Comparison of ENCODE assay signal across 16 cellular contexts in the genomic region with DNA sequence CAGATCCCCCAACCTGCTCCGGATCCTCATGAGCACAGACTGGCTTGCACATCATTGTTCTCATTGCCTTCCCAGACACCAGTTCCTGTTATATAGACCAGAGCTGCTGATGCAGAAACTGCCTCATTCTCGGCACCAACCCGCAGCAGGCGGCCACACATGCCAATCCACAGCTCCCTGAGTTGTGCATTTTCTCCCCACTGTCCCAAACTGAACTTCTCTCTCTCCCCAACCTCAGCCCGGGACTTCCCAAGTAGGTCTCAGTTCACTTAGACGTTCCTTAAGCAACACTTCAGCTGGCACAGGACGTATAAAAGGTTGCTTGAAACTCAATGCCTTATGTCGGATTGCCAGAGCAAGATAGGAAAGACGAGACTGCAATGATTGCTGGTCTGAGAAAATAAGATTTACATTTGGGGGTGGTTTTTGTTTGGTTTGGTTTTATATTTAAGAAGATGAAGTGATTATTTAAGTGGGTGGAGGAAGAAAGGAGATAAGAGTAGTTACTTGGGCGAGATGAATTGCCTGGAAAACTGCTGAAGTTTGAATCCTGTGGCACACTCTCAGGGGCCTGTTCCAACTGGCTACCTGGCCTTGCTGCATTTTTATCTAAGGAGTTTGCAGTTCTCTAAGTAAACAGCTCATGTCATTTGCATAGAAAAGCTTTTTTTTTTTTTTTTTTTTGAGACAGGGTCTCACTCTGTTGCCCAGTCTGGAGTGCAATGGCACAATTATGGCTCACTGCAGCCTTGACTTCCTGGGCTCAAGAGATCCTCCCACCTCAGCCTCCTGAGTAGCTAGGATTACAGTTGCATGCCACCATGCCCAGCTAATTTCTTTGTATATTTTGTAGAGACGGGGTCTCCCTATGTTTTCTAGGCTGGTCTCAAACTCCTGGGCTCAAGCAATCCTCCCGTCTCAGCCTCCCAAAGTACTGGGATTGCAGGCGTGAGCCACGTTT.
DNase-seq lines count a peak whose midpoint lies in the region; ATAC-seq, FAIRE-seq and TF ChIP-seq lines count a peak whose summit lies in the region.
"Had no signal": no experiment of that assay in that cellular context is flagged by ENCODE, and none has a peak within 500 bp of the region (broad histone marks: within the 10 kb centered on the region; RNA-seq: fewer than 3 reads in every experiment).

No MANE protein-coding gene starts in this region.

- peak overlapping the region in 2 of 6 donors; percentile 4 to 59 for H3K27ac Mint-ChIP-seq in immature natural killer cell

- H2AFZ ChIP-seq in K562 (ENCODE audit: low read depth, low read length): no peak overlapping the region

- no peaks in the 10 kb centered on the region for H3K36me3 Mint-ChIP-seq in immature natural killer cell

- peaks cover 0 to 8% (median 0%) of the 10 kb centered on the region in 3 donors for H3K27me3 Mint-ChIP-seq in immature natural killer cell (ENCODE audit: low read depth in 3 of 3)

- TF ChIP-seq POLR2A in K562 (conservative IDR thresholded peaks at IDR 0.05) (no peak), suprapubic skin (IDR thresholded peaks at IDR 0.05) (no peak), GM12892 (IDR thresholded peaks at IDR 0.05; ENCODE audit: low read depth, low read length) (no peak)

- H3K9me3 ChIP-seq in K562 (replicated peaks; ENCODE audit: control insufficient read depth, insufficient read depth, low read depth, low read length) (no peaks in the 10 kb centered on the region), suprapubic skin (no peaks in the 10 kb centered on the region)
- H3K9me3 ChIP-seq: Peyer's patch had no signal

- ATAC-seq in K562: no peak

- H3K36me3 ChIP-seq in K562 (ENCODE audit: control insufficient read depth, insufficient read depth, low read length) (no peaks in the 10 kb centered on the region), suprapubic skin (no peaks in the 10 kb centered on the region)
- H3K36me3 ChIP-seq: Peyer's patch had no signal

- TF ChIP-seq CTCF in LNCaP clone FGC (IDR thresholded peaks at IDR 0.05; ENCODE audit: control insufficient read depth, extremely low read depth, insufficient read depth) (no peak), K562 (IDR thresholded peaks at IDR 0.05 in 2 of 3, conservative IDR thresholded peaks at IDR 0.05 in 1 of 3; ENCODE audit: insufficient read depth in 2 of 3, low read depth in 1 of 3, low read length in 3 of 3) (no peak), suprapubic skin (IDR thresholded peaks at IDR 0.05) (no peak)

- peaks cover 28 to 33% of the 10 kb centered on the region in 2 experiments for H3K27me3 ChIP-seq in K562 (ENCODE audit: control insufficient read depth in 2 of 2, insufficient read depth in 2 of 2, low read length in 2 of 2)
- no peaks in the 10 kb centered on the region for H3K27me3 ChIP-seq in suprapubic skin
- H3K27me3 ChIP-seq: Peyer's patch had no signal

- H3K4me1 ChIP-seq in K562 (replicated peaks in 1 of 2; ENCODE audit: control insufficient read depth in 2 of 2, insufficient read depth in 2 of 2, low read length in 2 of 2) (no peaks in the 10 kb centered on the region), suprapubic skin (peaks cover 26% of the 10 kb centered on the region)
- H3K4me1 ChIP-seq: Peyer's patch had no signal

- in situ Hi-C loops in K562 (cut with MboI): no loop called here

- DNase-seq in LNCaP clone FGC (ENCODE audit: low read depth): peak; percentile 22
- DNase-seq in K562 (ENCODE audit: extremely low read depth in 1 of 4, low spot score in 3 of 4): no peak
- no peak for DNase-seq in immature natural killer cell
- no peak for DNase-seq in suprapubic skin (ENCODE audit: low spot score in 2 of 2)
- DNase-seq in NCI-H1930 (lab: John Stamatoyannopoulos, UW): no peak
- DNase-seq in GM12892 (ENCODE audit: insufficient read length): no peak
- no peak for DNase-seq in SIG-M5 (lab: John Stamatoyannopoulos, UW)
- DNase-seq: activated T-cell treated with anti-CD3 and anti-CD28 coated beads for 4 hours; central memory CD4-positive, alpha-beta T cell; COR-L47; KG1; NCI-H2081 treated with DMSO at 0.1 percent for 48 hours; Peyer's patch; stimulated activated CD4-positive, alpha-beta T cell treated with anti-CD3 and anti-CD28 coated beads, Interleukin-2, amount 100 ng/mL, for 24 hours; stimulated activated naive CD4-positive, alpha-beta T cell treated with Interleukin-2 at 50 U/mL for 16 hours had no signal

- peak overlapping the region in 4 of 5 donors; percentile 23 to 72 (median 54) for H3K4me3 Mint-ChIP-seq in immature natural killer cell

- no TSS peak for BruUV-seq in K562 (replicated peaks; lab: Mats Ljungman, UMichigan)

- POLR2A ChIA-PET in K562 (lab: Yijun Ruan, JAX): interaction anchor here (0.6 to 2.1 kb wide), 2 partner anchors 9 to 243 kb away, joined by 3 to 5 read pairs; no protein-coding TSS in a partner anchor

- no peak overlapping the region for H3K4me2 ChIP-seq in K562 (ENCODE audit: insufficient read depth, low read length)

- H3K4me1 Mint-ChIP-seq in immature natural killer cell: peaks cover 30 to 34% of the 10 kb centered on the region in 2 donors

- CTCF ChIA-PET in K562 (lab: Yijun Ruan, JAX; ENCODE audit: low intra/inter-chr PET ratio): no interaction called here

- H3K4me3 ChIP-seq in LNCaP clone FGC (ENCODE audit: low read depth, low read length) (no peak overlapping the region), K562 (no peak overlapping the region), suprapubic skin (no peak overlapping the region)
- H3K4me3 ChIP-seq: Peyer's patch had no signal

- H3K9ac ChIP-seq in K562 (ENCODE audit: insufficient read depth in 1 of 2, low read depth in 2 of 2, low read length in 2 of 2): no peak overlapping the region

- H3K27ac ChIP-seq in K562 (ENCODE audit: extremely low read depth, low read depth, low read length) (no peak overlapping the region), suprapubic skin (peak overlapping the region; percentile 49)

- no peak for TF ChIP-seq EP300 in K562 (IDR thresholded peaks at IDR 0.05; ENCODE audit: low read length)
- TF ChIP-seq EP300 in suprapubic skin (IDR thresholded peaks at IDR 0.05): no peak

- FAIRE-seq in K562 (lab: Jason Lieb, UNC) (peak; percentile 6), GM12892 (lab: Jason Lieb, UNC) (no peak)
- FAIRE-seq: TTC549 had no signal

- no peaks in the 10 kb centered on the region for H4K20me1 ChIP-seq in K562 (replicated peaks; ENCODE audit: control insufficient read depth, insufficient read depth, low read length)

- no peaks in the 10 kb centered on the region for H3K79me2 ChIP-seq in K562 (ENCODE audit: control insufficient read depth, insufficient read depth, low read length)

- H3K9me3 Mint-ChIP-seq in immature natural killer cell: no peaks in the 10 kb centered on the region

- H3K9me1 ChIP-seq in K562 (ENCODE audit: control insufficient read depth, insufficient read depth, low read length): no peaks in the 10 kb centered on the region

- intact Hi-C loops in K562 (cut with micrococcal nuclease): no loop called here

- no peak for TF ChIP-seq RAD21 in K562 (CRISPR knock-in tag; conservative IDR thresholded peaks at IDR 0.05 in 1 of 2, IDR thresholded peaks at IDR 0.05 in 1 of 2)

- 2% methylated on average over 14 of the region's 14 CpGs for WGBS in K562 (ENCODE audit: insufficient coverage, low coverage, missing lambda C conversion rate)
- WGBS in suprapubic skin: 57% methylated on average over 14 of the region's 14 CpGs

TF ChIP-seq in K562, 482 proteins besides CTCF, POLR2A, EP300 and RAD21:
- TF ChIP-seq PTBP1 (IDR thresholded peaks at IDR 0.05; ENCODE audit: low read depth, low read length) (no peak), ZNF586 (CRISPR knock-in tag; conservative IDR thresholded peaks at IDR 0.05) (no peak), ZBED1 (IDR thresholded peaks at IDR 0.05) (no peak), ZKSCAN8 (CRISPR knock-in tag; IDR thresholded peaks at IDR 0.05) (no peak), ZNF644 (tag; IDR thresholded peaks at IDR 0.05; ENCODE audit: low read depth) (no peak), NR1H2 (CRISPR knock-in tag; IDR thresholded peaks at IDR 0.05) (no peak), RBBP5 (IDR thresholded peaks at IDR 0.05; ENCODE audit: borderline replicate concordance, insufficient read depth, low read length, poor library complexity, severe bottlenecking) (no peak), RBM17 (IDR thresholded peaks at IDR 0.05; ENCODE audit: borderline replicate concordance, low read depth, low read length) (no peak), KDM5B (IDR thresholded peaks at IDR 0.05; ENCODE audit: insufficient replicate concordance, low read depth, low read length) (no peak), NUFIP1 (IDR thresholded peaks at IDR 0.05; ENCODE audit: partially characterized antibody) (no peak), ZNF282 (CRISPR knock-in tag; IDR thresholded peaks at IDR 0.05) (no peak), MYC (IDR thresholded peaks at IDR 0.05; ENCODE audit: low read depth, low read length) (no peak), MYC (CRISPR knock-in tag; IDR thresholded peaks at IDR 0.05; ENCODE audit: borderline replicate concordance, low read depth) (no peak), SP1 (CRISPR knock-in tag; IDR thresholded peaks at IDR 0.05) (no peak)
